Comparison of ENCODE assay signal across 19 cellular contexts in the genomic region with DNA sequence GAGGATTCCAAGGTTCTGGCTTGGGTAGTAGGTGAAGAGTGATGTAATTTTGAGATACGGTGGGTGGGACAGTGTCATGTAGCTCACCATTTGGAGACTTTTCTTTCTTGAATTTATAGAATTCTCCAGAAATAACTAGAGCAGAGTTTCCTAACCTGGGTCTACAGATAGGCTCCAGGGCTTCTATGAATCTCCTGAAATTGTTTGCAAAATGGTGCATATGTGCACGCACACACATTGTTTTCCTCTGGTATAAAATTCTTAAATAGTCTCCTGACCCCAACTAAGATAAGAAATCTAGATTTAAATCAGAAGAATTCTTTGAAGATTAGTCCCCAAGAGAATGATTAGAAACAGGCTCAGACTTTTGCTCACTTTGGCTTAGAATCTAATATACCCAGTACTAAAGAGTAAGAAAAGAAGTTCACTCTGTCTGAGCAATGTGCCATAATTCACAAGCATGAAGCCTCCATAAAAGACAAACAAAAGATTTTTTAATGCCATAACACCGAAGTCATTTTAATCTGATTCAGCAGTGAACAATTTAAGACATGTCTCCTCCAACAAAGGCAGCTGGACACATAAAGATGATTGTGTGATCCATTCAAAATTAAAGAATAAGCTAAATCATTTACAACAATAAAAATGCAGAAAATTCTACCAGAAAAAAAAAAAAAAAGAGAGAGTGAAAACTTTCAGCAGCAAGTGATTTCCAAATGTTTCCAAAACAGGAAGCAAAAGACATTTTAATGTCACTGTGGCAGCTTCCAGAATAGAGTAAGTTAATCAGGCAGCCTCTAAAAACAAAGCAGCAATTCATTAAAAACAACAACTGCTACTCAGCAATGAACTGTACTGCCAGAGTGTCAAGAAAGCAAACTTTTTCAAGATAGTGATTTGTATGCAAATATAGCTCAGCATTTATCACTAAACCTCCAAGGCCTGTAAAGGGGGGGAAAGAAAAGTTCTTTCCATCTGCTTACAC.
A peak's percentile ranks its signal among the peaks of the same experiment; 100 is the strongest.
DNase-seq lines count a peak whose midpoint lies in the region; ATAC-seq and TF ChIP-seq lines count a peak whose summit lies in the region.
"Had no signal": no experiment of that assay in that cellular context is flagged by ENCODE, and none has a peak within 500 bp of the region (broad histone marks: within the 10 kb centered on the region; RNA-seq: fewer than 3 reads in every experiment).

No MANE protein-coding gene starts in this region.

- H3K36me3 ChIP-seq in left ventricle myocardium inferior (no peaks in the 10 kb centered on the region), endodermal cell (ENCODE audit: control insufficient read depth, insufficient read depth, low read length) (no peaks in the 10 kb centered on the region)
- H3K36me3 ChIP-seq: suprapubic skin had no signal

- H3K9ac ChIP-seq in endodermal cell (ENCODE audit: extremely low read depth, low read length, poor library complexity, severe bottlenecking), result no peak overlapping the region

- H3K27ac Mint-ChIP-seq in activated T-cell treated with anti-CD3 and anti-CD28 coated beads, Interleukin-2, amount 50 U/mL, for 72 hours, result peak overlapping the region; percentile 82
- no peak overlapping the region for H3K27ac Mint-ChIP-seq in endodermal cell

- no peaks in the 10 kb centered on the region for H3K9me3 Mint-ChIP-seq in activated T-cell treated with anti-CD3 and anti-CD28 coated beads, Interleukin-2, amount 50 U/mL, for 72 hours
- H3K9me3 Mint-ChIP-seq in endodermal cell, result no peaks in the 10 kb centered on the region
- H3K9me3 Mint-ChIP-seq: activated T-cell treated with anti-CD3 and anti-CD28 coated beads, Interleukin-2, amount 50 U/mL, for 24 hours had no signal

- H3K4me1 ChIP-seq in left ventricle myocardium inferior (peaks cover 10% of the 10 kb centered on the region), endodermal cell (ENCODE audit: control insufficient read depth, insufficient read depth, low read length) (no peaks in the 10 kb centered on the region)
- H3K4me1 ChIP-seq: suprapubic skin had no signal

- H3K27ac ChIP-seq in left ventricle myocardium inferior (replicated peaks) (no peak overlapping the region), endodermal cell (ENCODE audit: low read depth, low read length) (no peak overlapping the region)
- H3K27ac ChIP-seq: body of pancreas, suprapubic skin had no signal

- no peaks in the 10 kb centered on the region for H3K9me3 ChIP-seq in left ventricle myocardium inferior (replicated peaks)
- H3K9me3 ChIP-seq in endodermal cell (ENCODE audit: control insufficient read depth, low read length), result no peaks in the 10 kb centered on the region
- H3K9me3 ChIP-seq: body of pancreas, suprapubic skin had no signal

- H3K36me3 Mint-ChIP-seq in activated T-cell treated with anti-CD3 and anti-CD28 coated beads, Interleukin-2, amount 50 U/mL, for 72 hours (ENCODE audit: insufficient read depth in 2 of 2), result peaks cover 0 to 8% of the 10 kb centered on the region in 2 donors
- H3K36me3 Mint-ChIP-seq in endodermal cell (ENCODE audit: low read depth), result no peaks in the 10 kb centered on the region

- intact Hi-C loops in cardiac septum (cut with DNase I), result no loop called here
- intact Hi-C loops in left ventricle myocardium inferior (cut with micrococcal nuclease), result no loop called here

- ATAC-seq in activated T-cell treated with anti-CD3 and anti-CD28 coated beads, Interleukin-2, amount 50 U/mL, for 72 hours (replicated peaks in 1 of 2), result no peak
- ATAC-seq: body of pancreas had no signal

- peaks cover 83% of the 10 kb centered on the region for H3K4me1 Mint-ChIP-seq in activated T-cell treated with anti-CD3 and anti-CD28 coated beads, Interleukin-2, amount 50 U/mL, for 72 hours (ENCODE audit: low read depth)
- H3K4me1 Mint-ChIP-seq in endodermal cell, result peaks cover 12% of the 10 kb centered on the region

- no peak for DNase-seq in activated T-cell treated with anti-CD3 and anti-CD28 coated beads, Interleukin-2, amount 50 U/mL, for 72 hours
- DNase-seq in activated T-cell treated with anti-CD3 and anti-CD28 coated beads, Interleukin-2, amount 50 U/mL, for 48 hours, result no peak
- DNase-seq in NOMO-1 treated with DMSO at 0.1 percent for 48 hours (lab: John Stamatoyannopoulos, UW; ENCODE audit: unreplicated experiment) (peak; percentile 59), fibroblast of villous mesenchyme (ENCODE audit: low read depth) (peak; percentile 29), stromal cell of bone marrow (ENCODE audit: low read depth) (peak; percentile 7), cardiac septum (ENCODE audit: low spot score) (no peak), left ventricle myocardium inferior (no peak), endodermal cell (no peak)
- DNase-seq: activated CD4-positive, CD25-positive, alpha-beta regulatory T cell; activated T-cell treated with anti-CD3 and anti-CD28 coated beads, Interleukin-2, amount 50 U/mL, for 24 hours; AML-193; body of pancreas; foreskin fibroblast; GF-D8; IMR-90; mesendoderm; NCI-H1105 treated with DMSO at 0.1 percent for 48 hours; posterior cingulate gyrus had no signal

- no peaks in the 10 kb centered on the region for H3K27me3 Mint-ChIP-seq in activated T-cell treated with anti-CD3 and anti-CD28 coated beads, Interleukin-2, amount 50 U/mL, for 72 hours (ENCODE audit: low read depth)
- H3K27me3 Mint-ChIP-seq in endodermal cell (ENCODE audit: insufficient read depth), result no peaks in the 10 kb centered on the region
- H3K27me3 Mint-ChIP-seq: activated T-cell treated with anti-CD3 and anti-CD28 coated beads, Interleukin-2, amount 50 U/mL, for 24 hours had no signal

- peak overlapping the region; percentile 16 to 73 for H3K4me3 Mint-ChIP-seq in activated T-cell treated with anti-CD3 and anti-CD28 coated beads, Interleukin-2, amount 50 U/mL, for 72 hours
- no peak overlapping the region for H3K4me3 Mint-ChIP-seq in endodermal cell
- H3K4me3 Mint-ChIP-seq: activated T-cell treated with anti-CD3 and anti-CD28 coated beads, Interleukin-2, amount 50 U/mL, for 24 hours had no signal

- no peaks in the 10 kb centered on the region for H3K27me3 ChIP-seq in left ventricle myocardium inferior (ENCODE audit: low read depth)
- no peaks in the 10 kb centered on the region for H3K27me3 ChIP-seq in endodermal cell (ENCODE audit: control insufficient read depth, insufficient read depth, low read length, poor library complexity, severe bottlenecking)
- H3K27me3 ChIP-seq: body of pancreas, suprapubic skin had no signal

- WGBS in endodermal cell (ENCODE audit: insufficient coverage in 1 of 2, insufficient read length in 1 of 2), 2 experiments, result 93% methylated on average over 3 of the region's 3 CpGs; no CpG with 5 or more reads in 1 of the 2 experiments

- H3K4me3 ChIP-seq in fibroblast of villous mesenchyme (ENCODE audit: low read depth, low read length), result no peak overlapping the region
- H3K4me3 ChIP-seq in left ventricle myocardium inferior, result no peak overlapping the region
- no peak overlapping the region for H3K4me3 ChIP-seq in endodermal cell (ENCODE audit: low read length)
- H3K4me3 ChIP-seq: body of pancreas, suprapubic skin had no signal

- no peak for TF ChIP-seq CTCF in fibroblast of villous mesenchyme (IDR thresholded peaks at IDR 0.05; ENCODE audit: insufficient read depth, low read depth, low read length)
- TF ChIP-seq CTCF in left ventricle myocardium inferior (IDR thresholded peaks at IDR 0.05; ENCODE audit: borderline replicate concordance), result no peak
- no peak for TF ChIP-seq CTCF in endodermal cell (conservative IDR thresholded peaks at IDR 0.05)

Comparison
In these comparisons a context has a peak if more than half of its experiments do, and no peak if none do; other contexts are left out.
1. DNase-seq: peak in NOMO-1 treated with DMSO at 0.1 percent for 48 hours (single experiment), fibroblast of villous mesenchyme (single experiment) and stromal cell of bone marrow (single experiment); none in activated T-cell treated with anti-CD3 and anti-CD28 coated beads, Interleukin-2, amount 50 U/mL, for 72 hours (0 of 2), activated T-cell treated with anti-CD3 and anti-CD28 coated beads, Interleukin-2, amount 50 U/mL, for 48 hours (0 of 2), cardiac septum (single experiment), left ventricle myocardium inferior (single experiment) and endodermal cell (single experiment).